15 cellular contexts compared by ENCODE assay signal in genomic region chr9:110880123-110880522, GRCh38.
DNase-seq lines count a peak whose midpoint lies in the region; ATAC-seq and TF ChIP-seq lines count a peak whose summit lies in the region.
"Had no signal": no experiment of that assay in that cellular context is flagged by ENCODE, and none has a peak within 500 bp of the region (broad histone marks: within the 10 kb centered on the region; RNA-seq: fewer than 3 reads in every experiment).

No MANE protein-coding gene starts in this region.

- H3K27ac ChIP-seq in right cardiac atrium (ENCODE audit: low read length) = no peak overlapping the region
- peak overlapping the region; percentile 23; the same call in 1 of the 2 replicates for H3K27ac ChIP-seq in SK-N-MC
- no peak overlapping the region for H3K27ac ChIP-seq in gastroesophageal sphincter
- H3K27ac ChIP-seq in tibial nerve = peak overlapping the region; percentile 43 to 86 (median 74)
- H3K27ac ChIP-seq: gastrocnemius medialis had no signal

- no peaks in the 10 kb centered on the region for H3K9me3 ChIP-seq in right cardiac atrium (ENCODE audit: control insufficient read depth, low read length)
- no peaks in the 10 kb centered on the region for H3K9me3 ChIP-seq in SK-N-MC (ENCODE audit: low read depth, low read length)
- H3K9me3 ChIP-seq in gastroesophageal sphincter = no peaks in the 10 kb centered on the region
- no peaks in the 10 kb centered on the region for H3K9me3 ChIP-seq in tibial nerve
- H3K9me3 ChIP-seq: gastrocnemius medialis had no signal

- 40% methylated on average over 3 of the region's 3 CpGs for WGBS in right cardiac atrium
- 40 to 64% methylated on average over 2 to 3 of the region's 3 CpGs for WGBS in gastroesophageal sphincter (ENCODE audit: low coverage in 1 of 2), 2 donors
- WGBS in tibial nerve, 2 donors = 27 to 36% methylated on average over 3 of the region's 3 CpGs

- H3K9ac ChIP-seq in SK-N-MC (ENCODE audit: insufficient read length) = no peak overlapping the region

- H3K4me1 ChIP-seq in right cardiac atrium (ENCODE audit: control insufficient read depth, insufficient read depth, low read length) (no peaks in the 10 kb centered on the region), gastroesophageal sphincter (peaks cover 0 to 23% (median 0%) of the 10 kb centered on the region in 3 donors), tibial nerve (peaks cover 0 to 81% (median 26%) of the 10 kb centered on the region in 4 donors)
- H3K4me1 ChIP-seq: gastrocnemius medialis had no signal

- no peak overlapping the region for H3K4me3 ChIP-seq in right cardiac atrium (ENCODE audit: low read length)
- H3K4me3 ChIP-seq in SK-N-MC = no peak overlapping the region
- H3K4me3 ChIP-seq in gastroesophageal sphincter = no peak overlapping the region
- H3K4me3 ChIP-seq in tibial nerve = no peak overlapping the region
- H3K4me3 ChIP-seq: gastrocnemius medialis had no signal

- TF ChIP-seq EP300 in gastroesophageal sphincter (IDR thresholded peaks at IDR 0.05) = no peak
- peak in 1 of 2 donors; percentile 90 for TF ChIP-seq EP300 in tibial nerve (IDR thresholded peaks at IDR 0.05)

- TF ChIP-seq CTCF in gastroesophageal sphincter (IDR thresholded peaks at IDR 0.05) (no peak), tibial nerve (IDR thresholded peaks at IDR 0.05) (no peak)

- intact Hi-C loops in Right ventricle myocardium inferior (cut with DNase I) = no loop called here
- intact Hi-C loops in right cardiac atrium (cut with DNase I) = no loop called here

- no peak for TF ChIP-seq POLR2A in gastroesophageal sphincter (IDR thresholded peaks at IDR 0.05)
- no peak for TF ChIP-seq POLR2A in tibial nerve (IDR thresholded peaks at IDR 0.05)

- H3K27me3 ChIP-seq in right cardiac atrium (ENCODE audit: control insufficient read depth, insufficient read depth) = no peaks in the 10 kb centered on the region
- H3K27me3 ChIP-seq in gastroesophageal sphincter = no peaks in the 10 kb centered on the region
- no peaks in the 10 kb centered on the region for H3K27me3 ChIP-seq in tibial nerve
- H3K27me3 ChIP-seq: gastrocnemius medialis had no signal

- H3K36me3 ChIP-seq in SK-N-MC (ENCODE audit: insufficient read depth, low read length) (peaks cover 4% of the 10 kb centered on the region), gastroesophageal sphincter (no peaks in the 10 kb centered on the region), tibial nerve (peaks cover 0 to 4% (median 0%) of the 10 kb centered on the region in 3 donors)
- H3K36me3 ChIP-seq: gastrocnemius medialis had no signal

- no peak for DNase-seq in Right ventricle myocardium inferior (ENCODE audit: missing footprints)
- DNase-seq in right cardiac atrium = no peak
- no peak for DNase-seq in SK-N-MC (ENCODE audit: low read depth, low spot score)
- peak in 1 of 2 donors; percentile 47 for DNase-seq in tibial nerve (ENCODE audit: low spot score in 2 of 2)
- DNase-seq in activated T-cell treated with anti-CD3 and anti-CD28 coated beads for 4 hours = no peak
- DNase-seq in activated CD4-positive, alpha-beta T cell treated with anti-CD3 and anti-CD28 coated beads, Interleukin-2, amount 50 U/mL, for 48 hours = no peak
- DNase-seq: activated CD4-positive, alpha-beta T cell treated with anti-CD3 and anti-CD28 coated beads, Interleukin-2, amount 50 U/mL, for 4 hours; activated naive CD4-positive, alpha-beta T cell; gastrocnemius medialis; Karpas-422; left colon; NCI-H2029 treated with DMSO at 0.1 percent for 48 hours; PC-3 had no signal

- ATAC-seq in Right ventricle myocardium inferior (peak; percentile 37), right cardiac atrium (no peak), gastroesophageal sphincter (peak; percentile 52), HG03108 (IDR thresholded peaks at IDR 0.05; ENCODE audit: unreplicated experiment) (no peak)
- ATAC-seq: left colon, PC-3 had no signal

Comparison
In these comparisons a context has a peak if more than half of its experiments do, and no peak if none do; other contexts are left out.
1. ATAC-seq: peak in Right ventricle myocardium inferior (single experiment) and gastroesophageal sphincter (single experiment); none in right cardiac atrium (0 of 2) and HG03108 (single experiment).
2. H3K27ac ChIP-seq: peak in SK-N-MC (single experiment) and tibial nerve (4 of 4); none in right cardiac atrium (single experiment) and gastroesophageal sphincter (0 of 4).